In the genomic region with DNA sequence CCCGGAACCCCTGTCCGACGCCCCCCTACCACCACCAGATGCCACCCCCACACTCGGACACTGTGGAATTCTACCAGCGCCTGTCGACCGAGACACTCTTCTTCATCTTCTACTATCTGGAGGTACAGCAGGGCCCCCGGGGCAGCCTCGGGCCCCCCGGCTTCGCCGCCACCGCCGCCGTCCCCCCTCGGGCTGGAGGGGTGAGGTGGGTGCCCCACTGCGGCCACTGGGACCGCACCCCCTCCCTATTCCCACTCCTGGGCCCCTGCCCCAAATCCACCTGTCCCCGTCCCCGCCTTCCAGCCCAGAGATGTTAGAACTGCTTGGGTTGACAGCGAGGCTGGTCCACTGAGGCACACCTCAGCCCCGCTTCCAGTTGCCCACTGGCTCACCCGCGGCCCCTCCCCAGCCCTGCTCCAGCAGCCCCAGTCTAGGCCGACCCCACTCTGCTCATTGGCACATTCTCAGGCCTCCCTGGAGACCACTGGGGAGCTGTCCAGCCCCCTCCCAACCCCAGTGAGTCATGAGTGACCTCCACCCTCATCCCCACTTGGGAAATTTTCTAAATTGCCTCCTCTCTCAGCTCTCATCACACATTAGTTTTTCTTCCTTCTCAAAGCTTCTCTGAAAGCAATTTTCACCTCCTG, we compare ENCODE assay signal across 10 cellular contexts. TPM values are rescaled to one million over a fixed set of nuclear protein-coding genes. Genes with fewer than 3 reads are reported as not detected.
DNase-seq lines count a peak whose midpoint lies in the region; ATAC-seq and TF ChIP-seq lines count a peak whose summit lies in the region.
"Had no signal": no experiment of that assay in that cellular context is flagged by ENCODE, and none has a peak within 500 bp of the region (broad histone marks: within the 10 kb centered on the region; RNA-seq: fewer than 3 reads in every experiment).

No MANE protein-coding gene starts in this region.

- TF ChIP-seq CTCF in fibroblast of mammary gland (conservative IDR thresholded peaks at IDR 0.05; ENCODE audit: control insufficient read depth, insufficient read depth, low read depth, low read length) = no peak

- peaks cover 42 to 53% of the 10 kb centered on the region in 2 donors for H3K36me3 Mint-ChIP-seq in stimulated activated naive B cell treated with anti-CD40 and anti-IgM and Interleukin-4, amounts not matched to agents 10 μg/mL and 1 μg/mL and 100 μg/mL, for 72 hours

- DNase-seq in Right ventricle myocardium superior (no peak), cardiac septum (ENCODE audit: low spot score) (no peak), fibroblast of mammary gland (ENCODE audit: low read depth) (peak; percentile 67), erythroblast (lab: John Stamatoyannopoulos, UW) (no peak), islet precursor cell (no peak)
- no peak for DNase-seq in stimulated activated naive B cell treated with anti-CD40 and anti-IgM and Interleukin-4, amounts not matched to agents 10 μg/mL and 1 μg/mL and 100 μg/mL, for 72 hours
- DNase-seq: KG1; NCI-H69; stimulated activated CD4-positive, alpha-beta T cell treated with anti-CD3 and anti-CD28 coated beads, Interleukin-4, amount 100 ng/mL, for 1 hour; stimulated activated naive CD4-positive, alpha-beta T cell had no signal

- intact Hi-C loops in Right ventricle myocardium superior (cut with DNase I) (no loop called here), cardiac septum (cut with DNase I) (no loop called here)

- H3K4me3 ChIP-seq in fibroblast of mammary gland (ENCODE audit: control insufficient read depth, low read depth, low read length) = no peak overlapping the region

- H3K4me3 Mint-ChIP-seq in stimulated activated naive B cell treated with anti-CD40 and anti-IgM and Interleukin-4, amounts not matched to agents 10 μg/mL and 1 μg/mL and 100 μg/mL, for 72 hours = peak overlapping the region in 1 of 2 donors; percentile 3

- peak overlapping the region; percentile 49 for H3K27ac Mint-ChIP-seq in stimulated activated naive B cell treated with anti-CD40 and anti-IgM and Interleukin-4, amounts not matched to agents 10 μg/mL and 1 μg/mL and 100 μg/mL, for 72 hours

- TF ChIP-seq POLR2A in erythroblast (IDR thresholded peaks at IDR 0.05; ENCODE audit: low read length) = no peak

- no peaks in the 10 kb centered on the region for H3K9me3 Mint-ChIP-seq in stimulated activated naive B cell treated with anti-CD40 and anti-IgM and Interleukin-4, amounts not matched to agents 10 μg/mL and 1 μg/mL and 100 μg/mL, for 72 hours

- peak; percentile 32 for ATAC-seq in Right ventricle myocardium superior (ENCODE audit: poor library complexity)
- no peak for ATAC-seq in stimulated activated naive B cell treated with anti-CD40 and anti-IgM and Interleukin-4, amounts not matched to agents 10 μg/mL and 1 μg/mL and 100 μg/mL, for 72 hours (replicated peaks)

- no peaks in the 10 kb centered on the region for H3K27me3 Mint-ChIP-seq in stimulated activated naive B cell treated with anti-CD40 and anti-IgM and Interleukin-4, amounts not matched to agents 10 μg/mL and 1 μg/mL and 100 μg/mL, for 72 hours

- H3K4me1 Mint-ChIP-seq in stimulated activated naive B cell treated with anti-CD40 and anti-IgM and Interleukin-4, amounts not matched to agents 10 μg/mL and 1 μg/mL and 100 μg/mL, for 72 hours = peaks cover 17 to 35% of the 10 kb centered on the region in 2 donors

RNA-seq across cellular contexts. Expression of gene LENG1, which starts 6.5 kb away (rescaled TPM):
- total RNA-seq in Right ventricle myocardium superior (6.5 TPM), cardiac septum (8.3 TPM)

RNA-seq across cellular contexts. Expression of gene CNOT3, which starts 15.4 kb away (rescaled TPM):
- total RNA-seq in Right ventricle myocardium superior (17.6 TPM), cardiac septum (22.3 TPM)

RNA-seq across cellular contexts. Expression of gene TMC4, which starts 20.0 kb away (rescaled TPM):
- total RNA-seq in Right ventricle myocardium superior (0.91 TPM), cardiac septum (4.3 TPM)

RNA-seq across cellular contexts. Expression of gene MBOAT7, which starts 36.4 kb away (rescaled TPM):
- total RNA-seq in Right ventricle myocardium superior = 12.7 TPM
- total RNA-seq in cardiac septum = 24.3 TPM

RNA-seq across cellular contexts. Expression of gene PRPF31, which starts 37.4 kb away (rescaled TPM):
- total RNA-seq in Right ventricle myocardium superior = 39.9 TPM
- 34.0 TPM for total RNA-seq in cardiac septum
